ENCODE assay signal across 21 cellular contexts in genomic region chr1:101219919-101220695, GRCh38. TPM values are rescaled to one million over a fixed set of nuclear protein-coding genes. Genes with fewer than 3 reads are reported as not detected.
DNase-seq lines count a peak whose midpoint lies in the region; ATAC-seq and TF ChIP-seq lines count a peak whose summit lies in the region.
"Had no signal": no experiment of that assay in that cellular context is flagged by ENCODE, and none has a peak within 500 bp of the region (broad histone marks: within the 10 kb centered on the region; RNA-seq: fewer than 3 reads in every experiment).

No MANE protein-coding gene starts in this region.

- no peaks in the 10 kb centered on the region for H3K27me3 Mint-ChIP-seq in activated CD4-positive, alpha-beta T cell treated with anti-CD3 and anti-CD28 coated beads, Interleukin-2, amount 10 ng/mL, durations not matched to agents 24 days and 14 days
- H3K27me3 Mint-ChIP-seq in glutamatergic neuron (ENCODE audit: unreplicated experiment): peaks cover 1% of the 10 kb centered on the region
- no peaks in the 10 kb centered on the region for H3K27me3 Mint-ChIP-seq in stimulated activated memory B cell treated with anti-CD40 and anti-IgM and Interleukin-4, amounts not matched to agents 10 μg/mL and 1 μg/mL and 100 μg/mL, for 72 hours
- H3K27me3 Mint-ChIP-seq: activated naive CD8-positive, alpha-beta T cell treated with anti-CD3 and anti-CD28 coated beads, Interleukin-2, amount 10 ng/mL, durations not matched to agents 7 days and 5 days had no signal

- peaks cover 8% of the 10 kb centered on the region for H3K9me3 Mint-ChIP-seq in activated CD4-positive, alpha-beta T cell treated with anti-CD3 and anti-CD28 coated beads, Interleukin-2, amount 10 ng/mL, durations not matched to agents 24 days and 14 days
- peaks cover 2% of the 10 kb centered on the region for H3K9me3 Mint-ChIP-seq in glutamatergic neuron (ENCODE audit: unreplicated experiment)
- peaks cover 2% of the 10 kb centered on the region for H3K9me3 Mint-ChIP-seq in stimulated activated memory B cell treated with anti-CD40 and anti-IgM and Interleukin-4, amounts not matched to agents 10 μg/mL and 1 μg/mL and 100 μg/mL, for 72 hours
- H3K9me3 Mint-ChIP-seq: natural killer cell had no signal

- H3K27ac Mint-ChIP-seq in activated CD4-positive, alpha-beta T cell treated with anti-CD3 and anti-CD28 coated beads, Interleukin-2, amount 10 ng/mL, durations not matched to agents 24 days and 14 days: peak overlapping the region; percentile 14
- no peak overlapping the region for H3K27ac Mint-ChIP-seq in glutamatergic neuron (ENCODE audit: unreplicated experiment)
- H3K27ac Mint-ChIP-seq in stimulated activated memory B cell treated with anti-CD40 and anti-IgM and Interleukin-4, amounts not matched to agents 10 μg/mL and 1 μg/mL and 100 μg/mL, for 72 hours: peak overlapping the region; percentile 82
- H3K27ac Mint-ChIP-seq: natural killer cell had no signal

- no peak for DNase-seq in activated CD4-positive, alpha-beta T cell treated with anti-CD3 and anti-CD28 coated beads, Interleukin-2, amount 10 ng/mL, durations not matched to agents 24 days and 14 days
- no peak for DNase-seq in activated CD4-positive, alpha-beta T cell treated with anti-CD3 and anti-CD28 coated beads, Interleukin-2, amount 50 U/mL, for 1 hour
- DNase-seq in NCI-H526 treated with DMSO at 0.1 percent for 48 hours (lab: John Stamatoyannopoulos, UW): peak; percentile 5
- DNase-seq in glutamatergic neuron: peak; percentile 43
- DNase-seq in activated CD4-positive, alpha-beta T cell treated with anti-CD3 and anti-CD28 coated beads, Interleukin-2, amount 50 U/mL, for 48 hours: no peak
- DNase-seq: activated CD4-positive, CD25-positive, alpha-beta regulatory T cell treated with anti-CD3 and anti-CD28 coated beads, Interleukin-2, amount 50 U/mL, for 72 hours; activated naive CD8-positive, alpha-beta T cell treated with anti-CD3 and anti-CD28 coated beads, Interleukin-2, amount 10 ng/mL, durations not matched to agents 7 days and 5 days; brain microvascular endothelial cell; HCEC 1CT; mesendoderm; natural killer cell; NCI-H1694 treated with DMSO at 0.1 percent for 48 hours; NCI-H774; stimulated activated CD4-positive, alpha-beta T cell treated with anti-CD3 and anti-CD28 coated beads, Interleukin-1b, Interleukin-23, amount 100 ng/mL, for 48 hours; stimulated activated naive CD8-positive, alpha-beta T cell treated with anti-CD3 and anti-CD28 coated beads, Interleukin-15, Interleukin-2, amounts not matched to agents 100 U/mL and 50 U/mL, for 24 hours; T-helper 9 cell; tibial artery had no signal

- no peak for ATAC-seq in stimulated activated memory B cell treated with anti-CD40 and anti-IgM and Interleukin-4, amounts not matched to agents 10 μg/mL and 1 μg/mL and 100 μg/mL, for 72 hours
- no peak for ATAC-seq in HG02623 (IDR thresholded peaks at IDR 0.05; ENCODE audit: unreplicated experiment)
- ATAC-seq: natural killer cell; Panc1; SK-N-SH treated with all-trans-retinoic acid at 6 μM for 48 hours; stimulated activated naive CD8-positive, alpha-beta T cell treated with anti-CD3 and anti-CD28 coated beads, Interleukin-15, Interleukin-2, amounts not matched to agents 100 U/mL and 50 U/mL, for 24 hours had no signal

- peaks cover 30% of the 10 kb centered on the region for H3K4me1 Mint-ChIP-seq in activated CD4-positive, alpha-beta T cell treated with anti-CD3 and anti-CD28 coated beads, Interleukin-2, amount 10 ng/mL, durations not matched to agents 24 days and 14 days
- H3K4me1 Mint-ChIP-seq in glutamatergic neuron (ENCODE audit: low read depth, unreplicated experiment): peaks cover 11% of the 10 kb centered on the region
- peaks cover 34% of the 10 kb centered on the region for H3K4me1 Mint-ChIP-seq in stimulated activated memory B cell treated with anti-CD40 and anti-IgM and Interleukin-4, amounts not matched to agents 10 μg/mL and 1 μg/mL and 100 μg/mL, for 72 hours

- intact Hi-C loops in activated CD4-positive, alpha-beta T cell treated with anti-CD3 and anti-CD28 coated beads, Interleukin-2, amount 10 ng/mL, durations not matched to agents 24 days and 14 days (cut with micrococcal nuclease): no loop called here

- H3K36me3 Mint-ChIP-seq in activated CD4-positive, alpha-beta T cell treated with anti-CD3 and anti-CD28 coated beads, Interleukin-2, amount 10 ng/mL, durations not matched to agents 24 days and 14 days (ENCODE audit: low read depth): peaks cover 5% of the 10 kb centered on the region
- H3K36me3 Mint-ChIP-seq in glutamatergic neuron (ENCODE audit: unreplicated experiment): no peaks in the 10 kb centered on the region
- H3K36me3 Mint-ChIP-seq in stimulated activated memory B cell treated with anti-CD40 and anti-IgM and Interleukin-4, amounts not matched to agents 10 μg/mL and 1 μg/mL and 100 μg/mL, for 72 hours: no peaks in the 10 kb centered on the region
- H3K36me3 Mint-ChIP-seq: natural killer cell had no signal

- TF ChIP-seq CTCF in glutamatergic neuron (IDR thresholded peaks at IDR 0.05; ENCODE audit: partially characterized antibody, unreplicated experiment): no peak

- no peak overlapping the region for H3K4me3 Mint-ChIP-seq in activated CD4-positive, alpha-beta T cell treated with anti-CD3 and anti-CD28 coated beads, Interleukin-2, amount 10 ng/mL, durations not matched to agents 24 days and 14 days
- no peak overlapping the region for H3K4me3 Mint-ChIP-seq in glutamatergic neuron (ENCODE audit: unreplicated experiment)
- H3K4me3 Mint-ChIP-seq in stimulated activated memory B cell treated with anti-CD40 and anti-IgM and Interleukin-4, amounts not matched to agents 10 μg/mL and 1 μg/mL and 100 μg/mL, for 72 hours: no peak overlapping the region
- H3K4me3 Mint-ChIP-seq: activated naive CD8-positive, alpha-beta T cell treated with anti-CD3 and anti-CD28 coated beads, Interleukin-2, amount 10 ng/mL, durations not matched to agents 7 days and 5 days; natural killer cell had no signal

RNA-seq across cellular contexts. Expression of gene S1PR1, which starts 16.7 kb away (rescaled TPM):
- 49.5 and 51.2 TPM in 2 replicates for total RNA-seq in activated CD4-positive, alpha-beta T cell treated with anti-CD3 and anti-CD28 coated beads, Interleukin-2, amount 10 ng/mL, durations not matched to agents 24 days and 14 days
- total RNA-seq in glutamatergic neuron (ENCODE audit: unreplicated experiment): not detected

Comparison
In these comparisons a context has a peak if more than half of its experiments do, and no peak if none do; other contexts are left out.
1. DNase-seq: peak in NCI-H526 treated with DMSO at 0.1 percent for 48 hours (single experiment) and glutamatergic neuron (single experiment); none in activated CD4-positive, alpha-beta T cell treated with anti-CD3 and anti-CD28 coated beads, Interleukin-2, amount 10 ng/mL, durations not matched to agents 24 days and 14 days (single experiment), activated CD4-positive, alpha-beta T cell treated with anti-CD3 and anti-CD28 coated beads, Interleukin-2, amount 50 U/mL, for 1 hour (single experiment) and activated CD4-positive, alpha-beta T cell treated with anti-CD3 and anti-CD28 coated beads, Interleukin-2, amount 50 U/mL, for 48 hours (0 of 2).
2. RNA of gene S1PR1, which starts 16.7 kb away (total RNA-seq): 49.5 to 51.2 TPM in activated CD4-positive, alpha-beta T cell treated with anti-CD3 and anti-CD28 coated beads, Interleukin-2, amount 10 ng/mL, durations not matched to agents 24 days and 14 days; not detected in glutamatergic neuron (single experiment); every median in the first group is over 10 times any median in the second.